8 cellular contexts compared by ENCODE assay signal in genomic region chr17:28599311-28600184, GRCh38. TPM values are rescaled to one million over a fixed set of nuclear protein-coding genes. Genes with fewer than 3 reads are reported as not detected.
DNase-seq lines count a peak whose midpoint lies in the region; ATAC-seq and TF ChIP-seq lines count a peak whose summit lies in the region.

No MANE protein-coding gene starts in this region.

- intact Hi-C loops in activated CD8-positive, alpha-beta T cell treated with anti-CD3 and anti-CD28 coated beads for 36 hours (cut with micrococcal nuclease): no loop called here

- peak overlapping the region; percentile 87 for H3K9ac ChIP-seq in BLaER1

- peak; percentile 49 for ATAC-seq in HG03432 (IDR thresholded peaks at IDR 0.05; ENCODE audit: unreplicated experiment)
- ATAC-seq in activated CD8-positive, alpha-beta T cell treated with anti-CD3 and anti-CD28 coated beads for 36 hours: peak; percentile 78

- peaks cover 17% of the 10 kb centered on the region for H3K36me3 Mint-ChIP-seq in activated CD8-positive, alpha-beta T cell treated with anti-CD3 and anti-CD28 coated beads for 36 hours (ENCODE audit: low read depth)
- H3K36me3 Mint-ChIP-seq in endothelial cell (ENCODE audit: low read depth, unreplicated experiment): peaks cover 4% of the 10 kb centered on the region

- POLR2A ChIA-PET in activated CD8-positive, alpha-beta T cell treated with anti-CD3 and anti-CD28 coated beads for 36 hours (lab: Charles Lee): interaction anchor here (0.6 to 6.0 kb wide), 14 partner anchors 9 to 62 kb away, joined by 3 to 58 read pairs (median 4); partner anchors contain the start of genes ALDOC, PIGS, SDF2 and SUPT6H

- H3K4me2 ChIP-seq in BLaER1: peak overlapping the region; percentile 98

- no peaks in the 10 kb centered on the region for H3K9me3 Mint-ChIP-seq in activated CD8-positive, alpha-beta T cell treated with anti-CD3 and anti-CD28 coated beads for 36 hours
- no peaks in the 10 kb centered on the region for H3K9me3 Mint-ChIP-seq in endothelial cell (ENCODE audit: unreplicated experiment)

- no peak for TF ChIP-seq CTCF in activated CD8-positive, alpha-beta T cell treated with anti-CD3 and anti-CD28 coated beads for 36 hours (IDR thresholded peaks at IDR 0.05)
- no peak for TF ChIP-seq CTCF in endothelial cell (IDR thresholded peaks at IDR 0.05; ENCODE audit: unreplicated experiment)

- DNase-seq in GM19240 (ENCODE audit: insufficient read length, low spot score) (peak; percentile 59), NCI-H748 treated with DMSO at 0.1 percent for 48 hours (lab: John Stamatoyannopoulos, UW) (peak; percentile 72), endothelial cell (ENCODE audit: low spot score) (no peak), mucosa of gallbladder (ENCODE audit: low spot score) (peak; percentile 52)
- peak; percentile 90 for DNase-seq in activated CD8-positive, alpha-beta T cell treated with anti-CD3 and anti-CD28 coated beads for 36 hours
- peak; percentile 28 for DNase-seq in stimulated activated CD8-positive, alpha-beta memory T cell treated with anti-CD3 and anti-CD28 coated beads, Interleukin-4, amount 100 ng/mL, for 24 hours (ENCODE audit: low read depth)

- H3K36me3 ChIP-seq in BLaER1: peaks cover 24% of the 10 kb centered on the region

- H3K4me1 Mint-ChIP-seq in activated CD8-positive, alpha-beta T cell treated with anti-CD3 and anti-CD28 coated beads for 36 hours (ENCODE audit: low read depth): peaks cover 17% of the 10 kb centered on the region
- peaks cover 16% of the 10 kb centered on the region for H3K4me1 Mint-ChIP-seq in endothelial cell (ENCODE audit: unreplicated experiment)

- peaks cover 26% of the 10 kb centered on the region for H3K4me1 ChIP-seq in BLaER1

- CTCF ChIA-PET in activated CD8-positive, alpha-beta T cell treated with anti-CD3 and anti-CD28 coated beads for 36 hours (lab: Charles Lee): interaction anchor here (0.8 to 1.5 kb wide), 4 partner anchors 13 to 50 kb away, joined by 3 to 5 read pairs (median 4); partner anchors contain the start of gene PIGS

- peak overlapping the region; percentile 88 for H3K4me3 Mint-ChIP-seq in activated CD8-positive, alpha-beta T cell treated with anti-CD3 and anti-CD28 coated beads for 36 hours
- H3K4me3 Mint-ChIP-seq in endothelial cell (ENCODE audit: unreplicated experiment): peak overlapping the region; percentile 89

- no peaks in the 10 kb centered on the region for H4K20me1 ChIP-seq in BLaER1

- H3K4me3 ChIP-seq in BLaER1: peak overlapping the region; percentile 77

- peak overlapping the region; percentile 91 for H3K27ac Mint-ChIP-seq in activated CD8-positive, alpha-beta T cell treated with anti-CD3 and anti-CD28 coated beads for 36 hours
- peak overlapping the region; percentile 82 for H3K27ac Mint-ChIP-seq in endothelial cell (ENCODE audit: unreplicated experiment)

- H3K9me3 ChIP-seq in BLaER1: no peaks in the 10 kb centered on the region

- no peaks in the 10 kb centered on the region for H3K27me3 ChIP-seq in BLaER1

- H3K27ac ChIP-seq in BLaER1: peak overlapping the region; percentile 84

- no peaks in the 10 kb centered on the region for H3K27me3 Mint-ChIP-seq in activated CD8-positive, alpha-beta T cell treated with anti-CD3 and anti-CD28 coated beads for 36 hours
- H3K27me3 Mint-ChIP-seq in endothelial cell (ENCODE audit: unreplicated experiment): peaks cover 1% of the 10 kb centered on the region

RNA-seq across cellular contexts. Expression of gene SPAG5, which starts 0.7 kb away (rescaled TPM):
- 100 to 1,000 TPM; 140 to 141 TPM for total RNA-seq in activated CD8-positive, alpha-beta T cell treated with anti-CD3 and anti-CD28 coated beads for 36 hours
- total RNA-seq in endothelial cell (ENCODE audit: unreplicated experiment) (28.5 TPM), mucosa of gallbladder (6.4 TPM)

RNA-seq across cellular contexts. Expression of gene RSKR, which starts 14.4 kb away (rescaled TPM):
- 10 to 100 TPM; 22.5 to 24.9 TPM for total RNA-seq in activated CD8-positive, alpha-beta T cell treated with anti-CD3 and anti-CD28 coated beads for 36 hours
- total RNA-seq in endothelial cell (ENCODE audit: unreplicated experiment) (25.1 TPM), mucosa of gallbladder (9.0 TPM)

RNA-seq across cellular contexts. Expression of gene ALDOC, which starts 22.9 kb away (rescaled TPM):
- total RNA-seq in activated CD8-positive, alpha-beta T cell treated with anti-CD3 and anti-CD28 coated beads for 36 hours: 100 to 1,000 TPM; 142 to 146 TPM
- total RNA-seq in endothelial cell (ENCODE audit: unreplicated experiment) (18.3 TPM), mucosa of gallbladder (39.8 TPM)

RNA-seq across cellular contexts. Expression of gene PIGS, which starts 28.2 kb away (rescaled TPM):
- 10 to 100 TPM; 33.8 to 36.9 TPM for total RNA-seq in activated CD8-positive, alpha-beta T cell treated with anti-CD3 and anti-CD28 coated beads for 36 hours
- 53.6 TPM for total RNA-seq in endothelial cell (ENCODE audit: unreplicated experiment)
- 65.9 TPM for total RNA-seq in mucosa of gallbladder

RNA-seq across cellular contexts. Expression of gene BLTP2, which starts 45.4 kb away (rescaled TPM):
- 100 to 1,000 TPM; 137 to 140 TPM for total RNA-seq in activated CD8-positive, alpha-beta T cell treated with anti-CD3 and anti-CD28 coated beads for 36 hours
- total RNA-seq in endothelial cell (ENCODE audit: unreplicated experiment): 203 TPM
- total RNA-seq in mucosa of gallbladder: 161 TPM
